15 cellular contexts compared by ENCODE assay signal in genomic region chr1:200310824-200311223, GRCh38.
DNase-seq lines count a peak whose midpoint lies in the region; ATAC-seq and TF ChIP-seq lines count a peak whose summit lies in the region.
"Had no signal": no experiment of that assay in that cellular context is flagged by ENCODE, and none has a peak within 500 bp of the region (broad histone marks: within the 10 kb centered on the region; RNA-seq: fewer than 3 reads in every experiment).

No MANE protein-coding gene starts in this region.

- peaks cover 10% of the 10 kb centered on the region for H3K4me1 Mint-ChIP-seq in activated T-cell treated with anti-CD3 and anti-CD28 coated beads, Interleukin-2, amount 50 U/mL, for 72 hours (ENCODE audit: low read depth)
- peaks cover 8% of the 10 kb centered on the region for H3K4me1 Mint-ChIP-seq in activated T-cell treated with anti-CD3 and anti-CD28 coated beads, Interleukin-2, amount 50 U/mL, for 4 hours (ENCODE audit: low read depth)
- H3K4me1 Mint-ChIP-seq in activated B cell treated with CpG ODN at 0.5 μM for 24 hours: peaks cover 33% of the 10 kb centered on the region
- peaks cover 26% of the 10 kb centered on the region for H3K4me1 Mint-ChIP-seq in stimulated activated memory B cell treated with anti-CD40 and anti-IgM and Interleukin-4, amounts not matched to agents 10 μg/mL and 1 μg/mL and 100 μg/mL, for 72 hours
- peaks cover 9% of the 10 kb centered on the region for H3K4me1 Mint-ChIP-seq in activated CD4-positive, alpha-beta T cell treated with anti-CD3 and anti-CD28 coated beads, Interleukin-2, amount 10 ng/mL, durations not matched to agents 7 days and 5 days

- no peak overlapping the region for H2AFZ ChIP-seq in IMR-90 (replicated peaks; ENCODE audit: low read length, poor library complexity)

- TF ChIP-seq CTCF in IMR-90 (conservative IDR thresholded peaks at IDR 0.05; ENCODE audit: low read depth, low read length) (no peak), activated B cell treated with CpG ODN at 0.5 μM for 24 hours (IDR thresholded peaks at IDR 0.05) (no peak)

- H3K56ac ChIP-seq in IMR-90 (ENCODE audit: extremely low read depth, insufficient read depth, low read length): no peak overlapping the region

- H4K20me1 ChIP-seq in IMR-90 (ENCODE audit: insufficient read depth, low read length): no peaks in the 10 kb centered on the region
- H4K20me1 ChIP-seq: BLaER1 had no signal

- H4K8ac ChIP-seq in IMR-90 (ENCODE audit: low read depth in 2 of 2, low read length in 2 of 2): no peak overlapping the region

- no peak overlapping the region for H3K4me2 ChIP-seq in IMR-90 (ENCODE audit: low read depth, low read length)
- H3K4me2 ChIP-seq: BLaER1 had no signal

- no peak overlapping the region for H3K27ac ChIP-seq in IMR-90 (ENCODE audit: insufficient read depth, low read length)
- H3K27ac ChIP-seq: BLaER1 had no signal

- H2BK120ac ChIP-seq in IMR-90 (ENCODE audit: low read depth, low read length): no peak overlapping the region; the same call in 1 of the 2 replicates

- H3K36me3 Mint-ChIP-seq in activated T-cell treated with anti-CD3 and anti-CD28 coated beads, Interleukin-2, amount 50 U/mL, for 72 hours (ENCODE audit: insufficient read depth in 2 of 2): no peaks in the 10 kb centered on the region
- no peaks in the 10 kb centered on the region for H3K36me3 Mint-ChIP-seq in activated T-cell treated with anti-CD3 and anti-CD28 coated beads, Interleukin-2, amount 50 U/mL, for 4 hours (ENCODE audit: insufficient read depth)
- no peaks in the 10 kb centered on the region for H3K36me3 Mint-ChIP-seq in activated B cell treated with CpG ODN at 0.5 μM for 24 hours (ENCODE audit: low read depth)
- no peaks in the 10 kb centered on the region for H3K36me3 Mint-ChIP-seq in stimulated activated memory B cell treated with anti-CD40 and anti-IgM and Interleukin-4, amounts not matched to agents 10 μg/mL and 1 μg/mL and 100 μg/mL, for 72 hours
- H3K36me3 Mint-ChIP-seq in activated CD4-positive, alpha-beta T cell treated with anti-CD3 and anti-CD28 coated beads, Interleukin-2, amount 10 ng/mL, durations not matched to agents 7 days and 5 days (ENCODE audit: low read depth): no peaks in the 10 kb centered on the region

- no peak for TF ChIP-seq POLR2A in IMR-90 (IDR thresholded peaks at IDR 0.05; ENCODE audit: low read depth, low read length)

- in situ Hi-C loops in IMR-90 (cut with MboI; ENCODE audit: low sequenced_read_pairs): no loop called here

- no peaks in the 10 kb centered on the region for H3K9me1 ChIP-seq in IMR-90 (ENCODE audit: insufficient read depth, low read length)

- H3K9me3 ChIP-seq in IMR-90 (ENCODE audit: control insufficient read depth, insufficient read depth, low read length): no peaks in the 10 kb centered on the region
- H3K9me3 ChIP-seq: BLaER1 had no signal

- peak overlapping the region; percentile 79; the same call in 1 of the 2 replicates for H4K5ac ChIP-seq in IMR-90 (ENCODE audit: low read depth, low read length)

- WGBS in IMR-90 (ENCODE audit: extremely low coverage in 2 of 2, insufficient read length in 1 of 2), 2 experiments: 78% methylated on average over 2 of the region's 2 CpGs; no CpG with 5 or more reads in 1 of the 2 experiments

- peaks cover 4% of the 10 kb centered on the region for H3K4me1 ChIP-seq in IMR-90 (ENCODE audit: control insufficient read depth, insufficient read depth, low read length)

- H3K36me3 ChIP-seq in IMR-90 (ENCODE audit: control insufficient read depth, insufficient read depth, low read length): no peaks in the 10 kb centered on the region
- H3K36me3 ChIP-seq: BLaER1 had no signal

- peak overlapping the region; percentile 4 for H3K27ac Mint-ChIP-seq in activated T-cell treated with anti-CD3 and anti-CD28 coated beads, Interleukin-2, amount 50 U/mL, for 72 hours
- H3K27ac Mint-ChIP-seq in activated B cell treated with CpG ODN at 0.5 μM for 24 hours: peak overlapping the region; percentile 24
- H3K27ac Mint-ChIP-seq in stimulated activated memory B cell treated with anti-CD40 and anti-IgM and Interleukin-4, amounts not matched to agents 10 μg/mL and 1 μg/mL and 100 μg/mL, for 72 hours: peak overlapping the region; percentile 18
- no peak overlapping the region for H3K27ac Mint-ChIP-seq in activated CD4-positive, alpha-beta T cell treated with anti-CD3 and anti-CD28 coated beads, Interleukin-2, amount 10 ng/mL, durations not matched to agents 7 days and 5 days
- H3K27ac Mint-ChIP-seq: CD4-positive, alpha-beta T cell had no signal

- dilution Hi-C loops in IMR-90 (cut with HindIII; ENCODE audit: low sequenced_read_pairs, unreplicated experiment): no loop called here

- H4K91ac ChIP-seq in IMR-90 (ENCODE audit: insufficient read depth, low read depth, low read length): no peak overlapping the region

- no peak overlapping the region; the same call in 1 of the 2 replicates for H2AK5ac ChIP-seq in IMR-90 (ENCODE audit: low read depth, low read length)

- peak overlapping the region; percentile 30; the same call in 1 of the 2 replicates for H3K14ac ChIP-seq in IMR-90 (replicated peaks; ENCODE audit: low read depth, low read length)

- no peaks in the 10 kb centered on the region for H3K27me3 Mint-ChIP-seq in activated T-cell treated with anti-CD3 and anti-CD28 coated beads, Interleukin-2, amount 50 U/mL, for 72 hours (ENCODE audit: low read depth)
- peaks cover 4% of the 10 kb centered on the region for H3K27me3 Mint-ChIP-seq in activated T-cell treated with anti-CD3 and anti-CD28 coated beads, Interleukin-2, amount 50 U/mL, for 4 hours (ENCODE audit: low read depth)
- H3K27me3 Mint-ChIP-seq in activated B cell treated with CpG ODN at 0.5 μM for 24 hours: peaks cover 3% of the 10 kb centered on the region
- no peaks in the 10 kb centered on the region for H3K27me3 Mint-ChIP-seq in stimulated activated memory B cell treated with anti-CD40 and anti-IgM and Interleukin-4, amounts not matched to agents 10 μg/mL and 1 μg/mL and 100 μg/mL, for 72 hours
- H3K27me3 Mint-ChIP-seq in activated CD4-positive, alpha-beta T cell treated with anti-CD3 and anti-CD28 coated beads, Interleukin-2, amount 10 ng/mL, durations not matched to agents 7 days and 5 days: peaks cover 14% of the 10 kb centered on the region

- 0 out of 2 replicates have a peak overlapping the region, but pooled peaks have one; percentile 45 for H3K4ac ChIP-seq in IMR-90 (ENCODE audit: low read depth, low read length)

- no TSS peak for BruUV-seq in IMR-90 (replicated peaks; lab: Mats Ljungman, UMichigan)

- peak overlapping the region; percentile 57; the same call in 1 of the 2 replicates for H2BK20ac ChIP-seq in IMR-90 (ENCODE audit: low read depth, low read length)

- peak overlapping the region; percentile 63; the same call in 2 of the 3 replicates for H2BK15ac ChIP-seq in IMR-90 (ENCODE audit: low read depth, low read length)

- H2AK9ac ChIP-seq in IMR-90 (replicated peaks; ENCODE audit: low read depth, low read length, poor library complexity): no peak overlapping the region

- H3K18ac ChIP-seq in IMR-90 (ENCODE audit: low read depth, low read length): peak overlapping the region; percentile 35; the same call in 1 of the 2 replicates

- H3K23ac ChIP-seq in IMR-90 (ENCODE audit: low read depth, low read length): no peak overlapping the region

- intact Hi-C loops in IMR-90 (cut with micrococcal nuclease): no loop called here
- intact Hi-C loops in activated B cell treated with CpG ODN at 0.5 μM for 24 hours (cut with micrococcal nuclease): no loop called here

- no peak overlapping the region for H3K9ac ChIP-seq in IMR-90 (ENCODE audit: low read depth, low read length)
- H3K9ac ChIP-seq: BLaER1 had no signal

- peak overlapping the region; percentile 62 for H2BK5ac ChIP-seq in IMR-90 (ENCODE audit: low read depth, low read length, poor library complexity, severe bottlenecking)

- no peaks in the 10 kb centered on the region for H3K79me1 ChIP-seq in IMR-90 (ENCODE audit: low read depth in 1 of 2, low read length in 2 of 2)

- H3K4me3 ChIP-seq in IMR-90 (ENCODE audit: insufficient read depth, low read depth, low read length): no peak overlapping the region
- H3K4me3 ChIP-seq: BLaER1 had no signal

- no peaks in the 10 kb centered on the region for H3K9me3 Mint-ChIP-seq in activated T-cell treated with anti-CD3 and anti-CD28 coated beads, Interleukin-2, amount 50 U/mL, for 72 hours
- H3K9me3 Mint-ChIP-seq in activated T-cell treated with anti-CD3 and anti-CD28 coated beads, Interleukin-2, amount 50 U/mL, for 4 hours: no peaks in the 10 kb centered on the region
- no peaks in the 10 kb centered on the region for H3K9me3 Mint-ChIP-seq in activated B cell treated with CpG ODN at 0.5 μM for 24 hours
- H3K9me3 Mint-ChIP-seq in stimulated activated memory B cell treated with anti-CD40 and anti-IgM and Interleukin-4, amounts not matched to agents 10 μg/mL and 1 μg/mL and 100 μg/mL, for 72 hours: no peaks in the 10 kb centered on the region
- H3K9me3 Mint-ChIP-seq in activated CD4-positive, alpha-beta T cell treated with anti-CD3 and anti-CD28 coated beads, Interleukin-2, amount 10 ng/mL, durations not matched to agents 7 days and 5 days: no peaks in the 10 kb centered on the region
- H3K9me3 Mint-ChIP-seq: CD4-positive, alpha-beta T cell had no signal

- no peak for TF ChIP-seq RAD21 in IMR-90 (IDR thresholded peaks at IDR 0.05; ENCODE audit: low read length)

- H3K4me3 Mint-ChIP-seq in activated T-cell treated with anti-CD3 and anti-CD28 coated beads, Interleukin-2, amount 50 U/mL, for 72 hours: no peak overlapping the region
- no peak overlapping the region for H3K4me3 Mint-ChIP-seq in activated T-cell treated with anti-CD3 and anti-CD28 coated beads, Interleukin-2, amount 50 U/mL, for 4 hours
- no peak overlapping the region for H3K4me3 Mint-ChIP-seq in activated B cell treated with CpG ODN at 0.5 μM for 24 hours
- H3K4me3 Mint-ChIP-seq in stimulated activated memory B cell treated with anti-CD40 and anti-IgM and Interleukin-4, amounts not matched to agents 10 μg/mL and 1 μg/mL and 100 μg/mL, for 72 hours: no peak overlapping the region
- no peak overlapping the region for H3K4me3 Mint-ChIP-seq in activated CD4-positive, alpha-beta T cell treated with anti-CD3 and anti-CD28 coated beads, Interleukin-2, amount 10 ng/mL, durations not matched to agents 7 days and 5 days
- H3K4me3 Mint-ChIP-seq: CD4-positive, alpha-beta T cell had no signal

- CTCF ChIA-PET in IMR-90 (lab: Yijun Ruan, JAX): no interaction called here
- CTCF ChIA-PET in activated B cell treated with CpG ODN at 0.5 μM for 24 hours (lab: Charles Lee): no interaction called here
- CTCF ChIA-PET in activated CD4-positive, alpha-beta T cell treated with anti-CD3 and anti-CD28 coated beads, Interleukin-2, amount 10 ng/mL, durations not matched to agents 7 days and 5 days (lab: Charles Lee): interaction anchor here (0.7 to 1.3 kb wide), 2 partner anchors 12 to 1594 kb away, joined by 4 read pairs; no protein-coding TSS in a partner anchor

- no peaks in the 10 kb centered on the region for H3K27me3 ChIP-seq in IMR-90 (ENCODE audit: control insufficient read depth, insufficient read depth, low read length)
- H3K27me3 ChIP-seq: BLaER1 had no signal

- no peak for ATAC-seq in activated T-cell treated with anti-CD3 and anti-CD28 coated beads, Interleukin-2, amount 50 U/mL, for 72 hours (replicated peaks in 1 of 2)
- ATAC-seq in activated T-cell treated with anti-CD3 and anti-CD28 coated beads, Interleukin-2, amount 50 U/mL, for 4 hours: no peak
- ATAC-seq in IMR-90 (ENCODE audit: low read depth) (no peak), activated B cell treated with CpG ODN at 0.5 μM for 24 hours (ENCODE audit: low read depth) (no peak)
- ATAC-seq in stimulated activated memory B cell treated with anti-CD40 and anti-IgM and Interleukin-4, amounts not matched to agents 10 μg/mL and 1 μg/mL and 100 μg/mL, for 72 hours: no peak
- ATAC-seq: HepG2 had no signal

- no peak for DNase-seq in activated T-cell treated with anti-CD3 and anti-CD28 coated beads, Interleukin-2, amount 50 U/mL, for 72 hours
- no peak for DNase-seq in activated T-cell treated with anti-CD3 and anti-CD28 coated beads, Interleukin-2, amount 50 U/mL, for 4 hours
- no peak for DNase-seq in IMR-90
- DNase-seq in activated B cell treated with CpG ODN at 0.5 μM for 24 hours: no peak
- no peak for DNase-seq in NCI-H187 treated with DMSO at 0.1 percent for 48 hours (lab: John Stamatoyannopoulos, UW)
- no peak for DNase-seq in activated CD4-positive, alpha-beta T cell treated with anti-CD3 and anti-CD28 coated beads, Interleukin-2, amount 50 U/mL, for 48 hours
- DNase-seq in activated CD4-positive, alpha-beta T cell treated with anti-CD3 and anti-CD28 coated beads, Interleukin-2, amount 10 ng/mL, durations not matched to agents 7 days and 5 days: no peak
- DNase-seq: 8988T; Calu3; CD4-positive, alpha-beta T cell; DND-41; GDM1 had no signal

- POLR2A ChIA-PET in IMR-90 (lab: Charles Lee; ENCODE audit: unreplicated experiment) (no interaction called here), activated B cell treated with CpG ODN at 0.5 μM for 24 hours (lab: Charles Lee) (no interaction called here)
- POLR2A ChIA-PET in activated CD4-positive, alpha-beta T cell treated with anti-CD3 and anti-CD28 coated beads, Interleukin-2, amount 10 ng/mL, durations not matched to agents 7 days and 5 days (lab: Charles Lee): no interaction called here
